ENCODE assay signal across 30 cellular contexts in the genomic region with DNA sequence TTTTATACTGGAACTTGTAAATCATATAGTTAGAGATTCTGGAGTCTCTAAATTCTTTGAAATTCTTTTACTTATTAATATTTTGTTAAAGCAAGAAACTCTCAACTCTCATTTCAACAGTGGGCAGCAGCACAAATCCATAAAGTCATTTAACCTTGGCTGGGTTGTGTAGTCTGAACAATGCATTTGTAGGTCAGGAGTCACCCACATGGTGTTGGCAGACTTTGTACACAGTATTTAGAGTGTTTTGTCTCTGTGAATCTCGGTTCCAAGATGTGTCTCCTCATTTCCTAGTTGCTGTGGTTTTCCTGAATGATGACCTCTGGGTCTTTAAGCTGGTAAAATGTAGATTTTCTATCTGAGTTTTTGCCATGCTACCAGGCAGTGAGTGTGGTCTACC.
"Had no signal": no experiment of that assay in that cellular context is flagged by ENCODE, and none has a peak within 500 bp of the region (broad histone marks: within the 10 kb centered on the region; RNA-seq: fewer than 3 reads in every experiment).

No MANE protein-coding gene starts in this region.

- H3K27ac Mint-ChIP-seq: activated naive CD8-positive, alpha-beta T cell treated with anti-CD3 and anti-CD28 coated beads for 36 hours; activated T-cell treated with anti-CD3 and anti-CD28 coated beads, Interleukin-2, amount 50 U/mL, for 72 hours; immature natural killer cell; natural killer cell treated with Interleukin-12 subunit alpha and Interleukin-12 subunit beta and Interleukin-15 and Interleukin-18, amount 100 ng/mL, for 72 hours; stimulated activated memory B cell treated with anti-CD40 and anti-IgM and Interleukin-4, amounts not matched to agents 10 μg/mL and 1 μg/mL and 100 μg/mL, for 72 hours; stimulated activated naive CD8-positive, alpha-beta T cell treated with anti-CD3 and anti-CD28 coated beads, Interleukin-15, amount 100 ng/mL, for 72 hours had no signal

- H3K4me3 Mint-ChIP-seq: activated naive CD8-positive, alpha-beta T cell treated with anti-CD3 and anti-CD28 coated beads for 36 hours; activated T-cell treated with anti-CD3 and anti-CD28 coated beads, Interleukin-2, amount 50 U/mL, for 72 hours; immature natural killer cell; natural killer cell treated with Interleukin-12 subunit alpha and Interleukin-12 subunit beta and Interleukin-15 and Interleukin-18, amount 100 ng/mL, for 72 hours; stimulated activated memory B cell treated with anti-CD40 and anti-IgM and Interleukin-4, amounts not matched to agents 10 μg/mL and 1 μg/mL and 100 μg/mL, for 72 hours; stimulated activated naive CD8-positive, alpha-beta T cell treated with anti-CD3 and anti-CD28 coated beads, Interleukin-15, amount 100 ng/mL, for 72 hours had no signal

- H3K27ac ChIP-seq: breast epithelium, epithelial cell of prostate, esophagus squamous epithelium, foreskin keratinocyte, heart left ventricle, lower lobe of right lung, thyroid gland, upper lobe of right lung had no signal

- H3K4me2 ChIP-seq: smooth muscle cell had no signal

- ATAC-seq: activated T-cell treated with anti-CD3 and anti-CD28 coated beads, Interleukin-2, amount 50 U/mL, for 72 hours; foreskin keratinocyte; heart left ventricle; lower lobe of right lung; natural killer cell treated with Interleukin-12 subunit alpha and Interleukin-12 subunit beta and Interleukin-15 and Interleukin-18, amount 100 ng/mL, for 72 hours; stimulated activated memory B cell treated with anti-CD40 and anti-IgM and Interleukin-4, amounts not matched to agents 10 μg/mL and 1 μg/mL and 100 μg/mL, for 72 hours; stimulated activated naive CD8-positive, alpha-beta T cell treated with anti-CD3 and anti-CD28 coated beads, Interleukin-15, amount 100 ng/mL, for 72 hours; upper lobe of right lung had no signal

- H3K4me3 ChIP-seq: breast epithelium, esophagus squamous epithelium, heart left ventricle, lower lobe of right lung, smooth muscle cell, thyroid gland, upper lobe of right lung had no signal

- DNase-seq: activated CD4-positive, alpha-beta T cell treated with anti-CD3 and anti-CD28 coated beads for 4 hours; activated CD4-positive, alpha-beta T cell treated with anti-CD3 and anti-CD28 coated beads, Interleukin-2, amount 50 U/mL, for 4 hours; activated CD4-positive, CD25-positive, alpha-beta regulatory T cell; activated effector memory CD4-positive, alpha-beta T cell treated with Interleukin-2 at 50 U/mL for 16 hours; activated naive CD4-positive, alpha-beta T cell treated with Interleukin-2 at 50 U/mL for 16 hours; activated naive CD8-positive, alpha-beta T cell treated with anti-CD3 and anti-CD28 coated beads for 36 hours; activated T-cell treated with anti-CD3 and anti-CD28 coated beads for 4 hours; activated T-cell treated with anti-CD3 and anti-CD28 coated beads, Interleukin-2, amount 50 U/mL, for 72 hours; amniotic stem cell; central memory CD4-positive, alpha-beta T cell; effector CD8-positive, alpha-beta T cell; esophagus squamous epithelium; foreskin keratinocyte; heart left ventricle; hypothalamus; immature natural killer cell; kidney; lower lobe of right lung; mesendoderm; stimulated activated CD4-positive, alpha-beta T cell treated with anti-CD3 and anti-CD28 coated beads, Interleukin-1b, Interleukin-23, amount 100 ng/mL, for 48 hours; stimulated activated CD4-positive, alpha-beta T cell treated with anti-CD3 and anti-CD28 coated beads, Interleukin-4, amount 100 ng/mL, for 4 hours; stimulated activated CD8-positive, alpha-beta memory T cell treated with anti-CD3 and anti-CD28 coated beads, Interleukin-4, amount 100 ng/mL, for 48 hours; stimulated activated naive CD8-positive, alpha-beta T cell treated with anti-CD3 and anti-CD28 coated beads, Interleukin-15, amount 100 ng/mL, for 72 hours; thyroid gland; upper lobe of right lung had no signal

- H3K27me3 ChIP-seq: breast epithelium, esophagus squamous epithelium, thyroid gland, upper lobe of right lung had no signal

- H3K36me3 ChIP-seq: breast epithelium, esophagus squamous epithelium, heart left ventricle, lower lobe of right lung, thyroid gland, upper lobe of right lung had no signal

- H3K9me3 Mint-ChIP-seq: activated naive CD8-positive, alpha-beta T cell treated with anti-CD3 and anti-CD28 coated beads for 36 hours; activated T-cell treated with anti-CD3 and anti-CD28 coated beads, Interleukin-2, amount 50 U/mL, for 72 hours; immature natural killer cell; natural killer cell treated with Interleukin-12 subunit alpha and Interleukin-12 subunit beta and Interleukin-15 and Interleukin-18, amount 100 ng/mL, for 72 hours; stimulated activated memory B cell treated with anti-CD40 and anti-IgM and Interleukin-4, amounts not matched to agents 10 μg/mL and 1 μg/mL and 100 μg/mL, for 72 hours; stimulated activated naive CD8-positive, alpha-beta T cell treated with anti-CD3 and anti-CD28 coated beads, Interleukin-15, amount 100 ng/mL, for 72 hours had no signal

- H3K4me1 ChIP-seq: breast epithelium, esophagus squamous epithelium, heart left ventricle, lower lobe of right lung, upper lobe of right lung had no signal

- H3K36me3 Mint-ChIP-seq: activated naive CD8-positive, alpha-beta T cell treated with anti-CD3 and anti-CD28 coated beads for 36 hours; immature natural killer cell; natural killer cell treated with Interleukin-12 subunit alpha and Interleukin-12 subunit beta and Interleukin-15 and Interleukin-18, amount 100 ng/mL, for 72 hours; stimulated activated memory B cell treated with anti-CD40 and anti-IgM and Interleukin-4, amounts not matched to agents 10 μg/mL and 1 μg/mL and 100 μg/mL, for 72 hours had no signal

- H3K27me3 Mint-ChIP-seq: stimulated activated memory B cell treated with anti-CD40 and anti-IgM and Interleukin-4, amounts not matched to agents 10 μg/mL and 1 μg/mL and 100 μg/mL, for 72 hours; stimulated activated naive CD8-positive, alpha-beta T cell treated with anti-CD3 and anti-CD28 coated beads, Interleukin-15, amount 100 ng/mL, for 72 hours had no signal

- H3K9me3 ChIP-seq: breast epithelium, esophagus squamous epithelium, heart left ventricle, lower lobe of right lung, thyroid gland, upper lobe of right lung had no signal
